ENCODE assay signal across 10 cellular contexts in genomic region chr22:41482319-41482935, GRCh38. TPM values are rescaled to one million over a fixed set of nuclear protein-coding genes. Genes with fewer than 3 reads are reported as not detected.
DNase-seq lines count a peak whose midpoint lies in the region; ATAC-seq and TF ChIP-seq lines count a peak whose summit lies in the region.
"Had no signal": no experiment of that assay in that cellular context is flagged by ENCODE, and none has a peak within 500 bp of the region (broad histone marks: within the 10 kb centered on the region; RNA-seq: fewer than 3 reads in every experiment).

No MANE protein-coding gene starts in this region.

- DNase-seq in right cardiac atrium (no peak), left ventricle myocardium superior (no peak), adipocyte (ENCODE audit: low read depth) (peak; percentile 42), kidney tubule cell (ENCODE audit: low spot score) (peak; percentile 20), vagina (ENCODE audit: extremely low spot score in 2 of 2) (no peak), SIG-M5 treated with dmso at 0.1 percent for 504 hours (lab: John Stamatoyannopoulos, UW; ENCODE audit: unreplicated experiment) (no peak)
- DNase-seq: NCI-H1436 had no signal

- no peak for TF ChIP-seq CTCF in vagina (IDR thresholded peaks at IDR 0.05)

- H3K36me3 ChIP-seq in adipocyte (ENCODE audit: control insufficient read depth, insufficient read depth, low read length, severe bottlenecking): no peaks in the 10 kb centered on the region
- peaks cover 0 to 5% of the 10 kb centered on the region in 2 donors for H3K36me3 ChIP-seq in vagina

- TF ChIP-seq POLR2A in vagina (IDR thresholded peaks at IDR 0.05): no peak

- H3K4me1 ChIP-seq in right cardiac atrium (ENCODE audit: control insufficient read depth, insufficient read depth, low read length) (peaks cover 20% of the 10 kb centered on the region), adipocyte (ENCODE audit: control insufficient read depth, insufficient read depth, low read length) (peaks cover 60% of the 10 kb centered on the region), vagina (peaks cover 54% of the 10 kb centered on the region)

- ATAC-seq in right cardiac atrium: no peak
- no peak for ATAC-seq in left ventricle myocardium superior
- ATAC-seq in HG03175 (IDR thresholded peaks at IDR 0.05; ENCODE audit: unreplicated experiment): no peak
- ATAC-seq in HG02973 (IDR thresholded peaks at IDR 0.05; ENCODE audit: unreplicated experiment): no peak
- ATAC-seq: HCT116 had no signal

- peak overlapping the region; percentile 14 for H3K9ac ChIP-seq in adipocyte (ENCODE audit: low read length)

- no peaks in the 10 kb centered on the region for H3K27me3 ChIP-seq in right cardiac atrium (ENCODE audit: control insufficient read depth, insufficient read depth)
- no peaks in the 10 kb centered on the region for H3K27me3 ChIP-seq in adipocyte (replicated peaks; ENCODE audit: control insufficient read depth, insufficient read depth, low read length)
- no peaks in the 10 kb centered on the region for H3K27me3 ChIP-seq in vagina

- 38% methylated on average over 2 of the region's 2 CpGs for WGBS in right cardiac atrium

- H3K27ac ChIP-seq in right cardiac atrium (ENCODE audit: low read length): peak overlapping the region; percentile 23
- H3K27ac ChIP-seq in vagina: peak overlapping the region; percentile 70

- H3K9me3 ChIP-seq in right cardiac atrium (ENCODE audit: control insufficient read depth, low read length) (no peaks in the 10 kb centered on the region), adipocyte (ENCODE audit: control insufficient read depth, low read length) (no peaks in the 10 kb centered on the region), vagina (no peaks in the 10 kb centered on the region)

- H3K4me3 ChIP-seq in right cardiac atrium (ENCODE audit: low read length) (no peak overlapping the region), adipocyte (ENCODE audit: low read length) (no peak overlapping the region), vagina (no peak overlapping the region)

- intact Hi-C loops in right cardiac atrium (cut with DNase I) (no loop called here), left ventricle myocardium superior (cut with micrococcal nuclease) (no loop called here), vagina (cut with DNase I) (no loop called here)

RNA-seq across cellular contexts. Expression of gene ACO2, which starts 13.5 kb away (rescaled TPM):
- total RNA-seq in right cardiac atrium (100 to 1,000 TPM; 532 to 611 (median 544) TPM), left ventricle myocardium superior (887 TPM), vagina (78.6 TPM)
- 471 TPM for polyA plus RNA-seq in right cardiac atrium

RNA-seq across cellular contexts. Expression of gene PHF5A, which starts 13.9 kb away (rescaled TPM):
- 10 to 100 TPM; 22.4 to 26.0 (median 25.0) TPM for total RNA-seq in right cardiac atrium
- polyA plus RNA-seq in right cardiac atrium: 34.6 TPM
- total RNA-seq in left ventricle myocardium superior: 20.2 TPM
- 35.4 TPM for total RNA-seq in vagina

RNA-seq across cellular contexts. Expression of gene TOB2, which starts 35.8 kb away (rescaled TPM):
- total RNA-seq in right cardiac atrium (10 to 100 TPM; 52.3 to 72.7 (median 69.4) TPM), left ventricle myocardium superior (71.8 TPM), vagina (34.9 TPM)
- 39.4 TPM for polyA plus RNA-seq in right cardiac atrium

Comparison
In these comparisons a context has a peak if more than half of its experiments do, and no peak if none do; other contexts are left out.
1. DNase-seq: peak in adipocyte (single experiment) and kidney tubule cell (single experiment); none in right cardiac atrium (0 of 3), left ventricle myocardium superior (single experiment), vagina (0 of 2) and SIG-M5 treated with dmso at 0.1 percent for 504 hours (single experiment).